In genomic region chr3:195458188-195458800, GRCh38 we compare ENCODE assay signal across 9 cellular contexts. TPM values are rescaled to one million over a fixed set of nuclear protein-coding genes. Genes with fewer than 3 reads are reported as not detected.
DNase-seq lines count a peak whose midpoint lies in the region; ATAC-seq, FAIRE-seq and TF ChIP-seq lines count a peak whose summit lies in the region.
"Had no signal": no experiment of that assay in that cellular context is flagged by ENCODE, and none has a peak within 500 bp of the region (broad histone marks: within the 10 kb centered on the region; RNA-seq: fewer than 3 reads in every experiment).

No MANE protein-coding gene starts in this region.

- DNase-seq in GM10248 (ENCODE audit: extremely low spot score) (peak; percentile 53), PC-9 (no peak), keratinocyte (ENCODE audit: low read depth, low spot score) (no peak), SJCRH30 (no peak), ureter (ENCODE audit: low spot score) (no peak), WTC11 (ENCODE audit: low spot score) (no peak), NCI-H748 (lab: John Stamatoyannopoulos, UW; ENCODE audit: unreplicated experiment) (no peak)
- DNase-seq: heart left ventricle had no signal

- H3K9me3 ChIP-seq in PC-9 (ENCODE audit: insufficient read depth, low read depth) (no peaks in the 10 kb centered on the region), keratinocyte (ENCODE audit: control insufficient read depth, low read depth, low read length) (no peaks in the 10 kb centered on the region), SJCRH30 (replicated peaks) (no peaks in the 10 kb centered on the region)

- peak; percentile 85 for ATAC-seq in GM21825 (IDR thresholded peaks at IDR 0.05; ENCODE audit: unreplicated experiment)
- no peak for ATAC-seq in WTC11

- no peak overlapping the region for H3K27ac Mint-ChIP-seq in WTC11

- H3F3A ChIP-seq in PC-9 (ENCODE audit: insufficient read depth, low read depth), result no peaks in the 10 kb centered on the region

- H3K9ac ChIP-seq in keratinocyte (ENCODE audit: control insufficient read depth, extremely low read depth, insufficient read depth, low read length), result no peak overlapping the region

- no peak for FAIRE-seq in keratinocyte (lab: Jason Lieb, UNC)

- no peaks in the 10 kb centered on the region for H3K4me1 Mint-ChIP-seq in WTC11

- H3K9me2 ChIP-seq in PC-9 (ENCODE audit: insufficient read depth), result no peaks in the 10 kb centered on the region

- H3K9me3 Mint-ChIP-seq in WTC11, result no peaks in the 10 kb centered on the region

- H2AFZ ChIP-seq in PC-9, result no peak overlapping the region
- peak overlapping the region; percentile 80 for H2AFZ ChIP-seq in keratinocyte (ENCODE audit: control insufficient read depth, low read length)

- H3K4me2 ChIP-seq in PC-9 (0 out of 2 replicates have a peak overlapping the region, but pooled peaks have one; percentile 21), keratinocyte (ENCODE audit: control insufficient read depth, extremely low read depth, insufficient read depth, low read depth, low read length) (no peak overlapping the region)

- H3K4me3 ChIP-seq in PC-9, result no peak overlapping the region
- H3K4me3 ChIP-seq in keratinocyte (ENCODE audit: control insufficient read depth in 2 of 3, extremely low read depth in 1 of 3, insufficient read depth in 2 of 3, low read depth in 1 of 3, low read length in 3 of 3), result no peak overlapping the region
- no peak overlapping the region for H3K4me3 ChIP-seq in SJCRH30

- POLR2A ChIA-PET in GM10248 (lab: Yijun Ruan, JAX), result no interaction called here
- POLR2A ChIA-PET in PC-9 (lab: Charles Lee; ENCODE audit: unreplicated experiment), result no interaction called here
- POLR2A ChIA-PET in WTC11 (lab: Charles Lee), result no interaction called here

- dilution Hi-C loops in keratinocyte (cut with MboI; ENCODE audit: extremely low pct_ligation_motif_present, low sequenced_read_pairs), result no loop called here

- H3K27ac ChIP-seq in PC-9, result no peak overlapping the region
- H3K27ac ChIP-seq in keratinocyte (ENCODE audit: control insufficient read depth, insufficient read depth, low read length), result no peak overlapping the region
- H3K27ac ChIP-seq in SJCRH30, result no peak overlapping the region

- H3K36me3 ChIP-seq in PC-9 (ENCODE audit: low read depth) (no peaks in the 10 kb centered on the region), keratinocyte (ENCODE audit: control insufficient read depth in 2 of 2, extremely low read depth in 1 of 2, insufficient read depth in 2 of 2, low read length in 2 of 2) (no peaks in the 10 kb centered on the region), SJCRH30 (no peaks in the 10 kb centered on the region)
- H3K36me3 ChIP-seq: heart left ventricle had no signal

- H3K4me1 ChIP-seq in PC-9 (replicated peaks; ENCODE audit: insufficient read depth) (no peaks in the 10 kb centered on the region), keratinocyte (ENCODE audit: control insufficient read depth, extremely low read depth, insufficient read depth, low read length) (no peaks in the 10 kb centered on the region), SJCRH30 (no peaks in the 10 kb centered on the region)

- H3K79me2 ChIP-seq in PC-9 (ENCODE audit: low read depth), result no peaks in the 10 kb centered on the region
- no peaks in the 10 kb centered on the region for H3K79me2 ChIP-seq in keratinocyte (ENCODE audit: control insufficient read depth, insufficient read depth, low read length)

- H3K36me3 Mint-ChIP-seq in WTC11, result no peaks in the 10 kb centered on the region

- BruUV-seq in PC-9 (replicated peaks; lab: Mats Ljungman, UMichigan), result no TSS peak

- intact Hi-C loops in PC-9 (cut with micrococcal nuclease; ENCODE audit: unreplicated experiment), result no loop called here

- H3K27me3 Mint-ChIP-seq in WTC11 (ENCODE audit: low read depth), result no peaks in the 10 kb centered on the region; the same call in 1 of the 2 replicates

- H4K20me1 ChIP-seq in PC-9 (ENCODE audit: insufficient read depth), result no peaks in the 10 kb centered on the region; the same call in 1 of the 2 replicates
- H4K20me1 ChIP-seq in keratinocyte (ENCODE audit: control insufficient read depth, extremely low read depth, insufficient read depth, low read length), result no peaks in the 10 kb centered on the region

- H3K4me3 Mint-ChIP-seq in WTC11, result no peak overlapping the region

- CTCF ChIA-PET in GM10248 (lab: Yijun Ruan, JAX) (no interaction called here), PC-9 (lab: Charles Lee) (no interaction called here), WTC11 (lab: Charles Lee) (no interaction called here)

- TF ChIP-seq CTCF in GM10248 (IDR thresholded peaks at IDR 0.05; ENCODE audit: control extremely low read depth, extremely low read depth, low read depth, missing control alignments) (no peak), PC-9 (conservative IDR thresholded peaks at IDR 0.05) (no peak), keratinocyte (optimal IDR thresholded peaks at IDR 0.05 in 1 of 3, IDR thresholded peaks at IDR 0.05 in 1 of 3, conservative IDR thresholded peaks at IDR 0.05 in 1 of 3; ENCODE audit: extremely low read depth in 1 of 3, insufficient read depth in 2 of 3, low read length in 3 of 3) (no peak), WTC11 (IDR thresholded peaks at IDR 0.05) (no peak)

- H3K9me1 ChIP-seq in keratinocyte (ENCODE audit: control insufficient read depth, extremely low read depth, insufficient read depth, low read length), result no peaks in the 10 kb centered on the region

- H3K27me3 ChIP-seq in PC-9 (ENCODE audit: insufficient read depth, low read depth), result no peaks in the 10 kb centered on the region
- peaks cover 4% of the 10 kb centered on the region for H3K27me3 ChIP-seq in keratinocyte (ENCODE audit: control insufficient read depth, extremely low read depth, insufficient read depth, low read length)
- no peaks in the 10 kb centered on the region for H3K27me3 ChIP-seq in SJCRH30
- H3K27me3 ChIP-seq: heart left ventricle had no signal

TF ChIP-seq in WTC11, 78 proteins besides CTCF, POLR2A, EP300 and RAD21:
- TF ChIP-seq PREB (CRISPR knock-in tag; IDR thresholded peaks at IDR 0.05; ENCODE audit: borderline replicate concordance), result no peak

RNA-seq across cellular contexts. Expression of gene ACAP2, which starts 15.5 kb away (rescaled TPM):
- total RNA-seq in PC-9 (2021) (67.9 and 71.0 TPM in 2 replicates), ureter (58.9 TPM), WTC11 (2021) (39.9 to 42.4 TPM (median 42.0 TPM) in 3 replicates)
- 15.1 to 23.5 TPM (median 15.7 TPM) in 3 replicates for polyA plus RNA-seq in keratinocyte
- polyA plus RNA-seq in keratinocyte (2011; ENCODE audit: low read depth), result 53.6 TPM
- polyA plus RNA-seq in keratinocyte (2011; cell fraction: cytosol; rRNA removed), result 10.3 and 18.3 TPM in 2 replicates
- 21.9 and 30.1 TPM in 2 replicates for polyA plus RNA-seq in keratinocyte (2011; cell fraction: nucleus; rRNA removed)
- polyA plus RNA-seq in keratinocyte (2012; ENCODE audit: low replicate concordance), result 13.7 and 20.0 TPM in 2 replicates
- polyA minus RNA-seq in keratinocyte, result 13.6 to 51.9 TPM (median 25.4 TPM) in 3 replicates
- 31.5 TPM for polyA minus RNA-seq in keratinocyte (2011; cell fraction: cytosol; rRNA and poly(A)+ RNA removed)
- polyA minus RNA-seq in keratinocyte (2011; cell fraction: nucleus; rRNA and poly(A)+ RNA removed), result 46.2 and 70.8 TPM in 2 replicates
- 29.9 and 35.4 TPM in 2 replicates for total RNA-seq in SJCRH30 (2014; rRNA removed; shearing (Covaris generic))
